ENCODE assay signal across 8 cellular contexts in the genomic region with DNA sequence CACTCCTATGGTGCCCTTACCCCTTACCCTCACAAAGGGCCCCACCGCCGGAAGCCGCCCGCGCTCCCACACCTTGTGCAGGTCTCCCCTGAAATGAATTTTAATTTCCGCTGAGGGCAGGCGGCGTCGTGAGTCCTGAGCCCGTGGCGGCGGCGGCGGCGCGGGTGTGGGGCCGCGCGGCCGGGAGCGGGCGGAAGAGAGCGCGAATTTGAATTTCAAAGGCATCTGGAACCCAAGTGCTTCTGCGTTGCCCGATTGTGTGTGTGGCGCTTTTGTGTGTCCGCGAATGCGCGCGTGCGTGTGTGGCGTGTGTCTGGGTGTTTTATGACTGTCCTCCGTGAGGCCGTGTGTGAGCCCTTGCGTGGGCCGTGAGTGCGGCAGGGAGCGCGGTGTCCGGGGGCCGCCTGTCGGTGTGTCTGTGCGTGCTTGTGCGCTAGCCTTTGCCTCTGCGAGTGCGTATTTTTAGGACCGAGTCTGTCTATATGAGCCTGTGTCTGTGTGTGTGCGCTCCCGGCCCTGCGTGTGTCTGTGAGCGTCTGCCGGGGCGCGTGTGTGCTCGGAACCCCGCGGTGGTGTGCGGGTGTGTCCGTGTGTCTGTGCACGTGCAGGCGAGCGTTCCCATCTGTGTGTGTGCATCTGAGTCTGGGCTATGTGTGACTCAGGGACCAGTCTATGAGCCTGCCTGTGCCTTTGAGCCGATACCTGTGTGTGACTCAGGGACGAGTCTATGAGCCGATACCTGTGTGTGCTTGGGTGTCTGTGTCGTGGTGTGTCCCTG. TPM values are rescaled to one million over a fixed set of nuclear protein-coding genes. Genes with fewer than 3 reads are reported as not detected.
DNase-seq lines count a peak whose midpoint lies in the region; ATAC-seq, FAIRE-seq and TF ChIP-seq lines count a peak whose summit lies in the region.

No MANE protein-coding gene starts in this region.

- H3K79me2 ChIP-seq in keratinocyte (ENCODE audit: control insufficient read depth, insufficient read depth, low read length): no peaks in the 10 kb centered on the region

- peak overlapping the region; percentile 74 to 95 (median 90) for H3K4me3 Mint-ChIP-seq in IgD-negative memory B cell
- peak overlapping the region; percentile 84 for H3K4me3 Mint-ChIP-seq in activated naive CD4-positive, alpha-beta T cell treated with anti-CD3 and anti-CD28 coated beads, Interleukin-2, amount 50 U/mL, for 24 hours

- ATAC-seq in HG03159 (IDR thresholded peaks at IDR 0.05; ENCODE audit: unreplicated experiment): no peak

- peaks cover 36% of the 10 kb centered on the region for H3K27me3 ChIP-seq in keratinocyte (ENCODE audit: control insufficient read depth, extremely low read depth, insufficient read depth, low read length)

- peak overlapping the region; percentile 74 for H3K9ac ChIP-seq in keratinocyte (ENCODE audit: control insufficient read depth, extremely low read depth, insufficient read depth, low read length)

- DNase-seq in keratinocyte (ENCODE audit: low read depth, low spot score) (peak; percentile 88), NCI-H1105 (lab: John Stamatoyannopoulos, UW) (no peak), LoVo (ENCODE audit: low spot score) (no peak), hippocampal formation (lab: John Stamatoyannopoulos, UW) (no peak)
- DNase-seq in stimulated activated CD8-positive, alpha-beta memory T cell treated with anti-CD3 and anti-CD28 coated beads, Interleukin-4, amount 100 ng/mL, for 48 hours: peak; percentile 65

- H3K4me2 ChIP-seq in keratinocyte (ENCODE audit: control insufficient read depth, extremely low read depth, insufficient read depth, low read depth, low read length): peak overlapping the region; percentile 80

- H3K27ac ChIP-seq in keratinocyte (ENCODE audit: control insufficient read depth, insufficient read depth, low read length): no peak overlapping the region

- TF ChIP-seq CTCF in keratinocyte (optimal IDR thresholded peaks at IDR 0.05 in 1 of 3, IDR thresholded peaks at IDR 0.05 in 1 of 3, conservative IDR thresholded peaks at IDR 0.05 in 1 of 3; ENCODE audit: extremely low read depth in 1 of 3, insufficient read depth in 2 of 3, low read length in 3 of 3): peak; percentile 8 to 15 (median 12)

- dilution Hi-C loops in keratinocyte (cut with MboI; ENCODE audit: extremely low pct_ligation_motif_present, low sequenced_read_pairs): no loop called here

- H3K9me1 ChIP-seq in keratinocyte (ENCODE audit: control insufficient read depth, extremely low read depth, insufficient read depth, low read length): no peaks in the 10 kb centered on the region

- peak overlapping the region; percentile 38 for H2AFZ ChIP-seq in keratinocyte (ENCODE audit: control insufficient read depth, low read length)

- H3K4me1 ChIP-seq in keratinocyte (ENCODE audit: control insufficient read depth, extremely low read depth, insufficient read depth, low read length): peaks cover 8% of the 10 kb centered on the region

- peaks cover 17 to 22% (median 20%) of the 10 kb centered on the region in 3 donors for H3K4me1 Mint-ChIP-seq in IgD-negative memory B cell
- H3K4me1 Mint-ChIP-seq in activated naive CD4-positive, alpha-beta T cell treated with anti-CD3 and anti-CD28 coated beads, Interleukin-2, amount 50 U/mL, for 24 hours: peaks cover 41% of the 10 kb centered on the region

- peak overlapping the region in 1 of 3 donors; percentile 33 for H3K27ac Mint-ChIP-seq in IgD-negative memory B cell
- H3K27ac Mint-ChIP-seq in activated naive CD4-positive, alpha-beta T cell treated with anti-CD3 and anti-CD28 coated beads, Interleukin-2, amount 50 U/mL, for 24 hours: peak overlapping the region; percentile 79

- H3K27me3 Mint-ChIP-seq in IgD-negative memory B cell: peaks cover 36% of the 10 kb centered on the region
- peaks cover 10% of the 10 kb centered on the region for H3K27me3 Mint-ChIP-seq in activated naive CD4-positive, alpha-beta T cell treated with anti-CD3 and anti-CD28 coated beads, Interleukin-2, amount 50 U/mL, for 24 hours

- H3K9me3 Mint-ChIP-seq in IgD-negative memory B cell: no peaks in the 10 kb centered on the region
- no peaks in the 10 kb centered on the region for H3K9me3 Mint-ChIP-seq in activated naive CD4-positive, alpha-beta T cell treated with anti-CD3 and anti-CD28 coated beads, Interleukin-2, amount 50 U/mL, for 24 hours

- H3K36me3 Mint-ChIP-seq in IgD-negative memory B cell: no peaks in the 10 kb centered on the region
- H3K36me3 Mint-ChIP-seq in activated naive CD4-positive, alpha-beta T cell treated with anti-CD3 and anti-CD28 coated beads, Interleukin-2, amount 50 U/mL, for 24 hours: no peaks in the 10 kb centered on the region

- peak overlapping the region; percentile 16 to 56 (median 19) for H3K4me3 ChIP-seq in keratinocyte (ENCODE audit: control insufficient read depth in 2 of 3, extremely low read depth in 1 of 3, insufficient read depth in 2 of 3, low read depth in 1 of 3, low read length in 3 of 3)

- H4K20me1 ChIP-seq in keratinocyte (ENCODE audit: control insufficient read depth, extremely low read depth, insufficient read depth, low read length): no peaks in the 10 kb centered on the region

- no peaks in the 10 kb centered on the region for H3K9me3 ChIP-seq in keratinocyte (ENCODE audit: control insufficient read depth, low read depth, low read length)

- FAIRE-seq in keratinocyte (lab: Jason Lieb, UNC): peak; percentile 92

- H3K36me3 ChIP-seq in keratinocyte (ENCODE audit: control insufficient read depth in 2 of 2, extremely low read depth in 1 of 2, insufficient read depth in 2 of 2, low read length in 2 of 2): no peaks in the 10 kb centered on the region

RNA-seq across cellular contexts. Expression of a gene that starts 7.9 kb away (rescaled TPM):
- polyA plus RNA-seq in IgD-negative memory B cell: 0.97 TPM
- 0.68 to 1.6 TPM (median 0.96 TPM) in 3 replicates for polyA plus RNA-seq in keratinocyte
- 1.3 TPM for polyA plus RNA-seq in keratinocyte (2011; ENCODE audit: low read depth)
- 0.29 and 0.51 TPM in 2 replicates for polyA plus RNA-seq in keratinocyte (2011; cell fraction: cytosol; rRNA removed)
- polyA plus RNA-seq in keratinocyte (2011; cell fraction: nucleus; rRNA removed): 2.4 and 5.0 TPM in 2 replicates
- 1.0 and 1.7 TPM in 2 replicates for polyA plus RNA-seq in keratinocyte (2012; ENCODE audit: low replicate concordance)
- 0.86 to 2.8 TPM (median 1.7 TPM) in 3 replicates for polyA minus RNA-seq in keratinocyte
- polyA minus RNA-seq in keratinocyte (2011; cell fraction: cytosol; rRNA and poly(A)+ RNA removed): 2.3 TPM
- 2.3 and 2.8 TPM in 2 replicates for polyA minus RNA-seq in keratinocyte (2011; cell fraction: nucleus; rRNA and poly(A)+ RNA removed)

RNA-seq across cellular contexts. Expression of a gene that starts 43.7 kb away (rescaled TPM):
- polyA plus RNA-seq in IgD-negative memory B cell: not detected
- polyA plus RNA-seq in keratinocyte: 3.3 to 12.0 TPM (median 4.7 TPM) in 3 replicates
- 0.15 TPM for polyA plus RNA-seq in keratinocyte (2011; ENCODE audit: low read depth)
- polyA plus RNA-seq in keratinocyte (2011; cell fraction: cytosol; rRNA removed): 3.0 and 4.7 TPM in 2 replicates
- 14.8 and 23.8 TPM in 2 replicates for polyA plus RNA-seq in keratinocyte (2011; cell fraction: nucleus; rRNA removed)
- 3.0 TPM in 1 of 2 replicates, not detected in the other for polyA plus RNA-seq in keratinocyte (2012; ENCODE audit: low replicate concordance)
- 2.8 to 8.5 TPM (median 4.5 TPM) in 3 replicates for polyA minus RNA-seq in keratinocyte
- 7.5 TPM for polyA minus RNA-seq in keratinocyte (2011; cell fraction: cytosol; rRNA and poly(A)+ RNA removed)
- 3.3 and 6.2 TPM in 2 replicates for polyA minus RNA-seq in keratinocyte (2011; cell fraction: nucleus; rRNA and poly(A)+ RNA removed)

Comparison
In these comparisons a context has a peak if more than half of its experiments do, and no peak if none do; other contexts are left out.
1. DNase-seq: peak in keratinocyte (single experiment) and stimulated activated CD8-positive, alpha-beta memory T cell treated with anti-CD3 and anti-CD28 coated beads, Interleukin-4, amount 100 ng/mL, for 48 hours (single experiment); none in NCI-H1105 (single experiment), LoVo (single experiment) and hippocampal formation (0 of 2).